Comparison of ENCODE assay signal across 28 cellular contexts in genomic region chr18:70263336-70263735, GRCh38.
"Had no signal": no experiment of that assay in that cellular context is flagged by ENCODE, and none has a peak within 500 bp of the region (broad histone marks: within the 10 kb centered on the region; RNA-seq: fewer than 3 reads in every experiment).

No MANE protein-coding gene starts in this region.

- H3K4me3 ChIP-seq: stomach, suprapubic skin, testis, thoracic aorta, thyroid gland, tibial artery, tibial nerve, transverse colon, upper lobe of left lung, upper lobe of right lung, uterus, vagina had no signal

- H3K9me3 Mint-ChIP-seq: stimulated activated effector memory CD8-positive, alpha-beta T cell treated with anti-CD3 and anti-CD28 coated beads, Interleukin-12 subunit alpha, Interleukin-12 subunit beta, amount 100 ng/mL, for 72 hours; type B pancreatic cell had no signal

- H3K4me1 Mint-ChIP-seq: stimulated activated effector memory CD8-positive, alpha-beta T cell treated with anti-CD3 and anti-CD28 coated beads, Interleukin-12 subunit alpha, Interleukin-12 subunit beta, amount 100 ng/mL, for 72 hours; stimulated activated memory B cell treated with anti-CD40 and anti-IgM and Interleukin-4, amounts not matched to agents 10 μg/mL and 1 μg/mL and 100 μg/mL, for 72 hours; stimulated activated naive B cell treated with anti-CD40 and anti-IgM and Interleukin-4, amounts not matched to agents 10 μg/mL and 1 μg/mL and 100 μg/mL, for 72 hours; stimulated activated naive CD8-positive, alpha-beta T cell treated with anti-CD3 and anti-CD28 coated beads, Interleukin-15, amount 100 ng/mL, for 72 hours had no signal

- ATAC-seq: stimulated activated effector memory CD8-positive, alpha-beta T cell treated with anti-CD3 and anti-CD28 coated beads, Interleukin-12 subunit alpha, Interleukin-12 subunit beta, amount 100 ng/mL, for 72 hours; stimulated activated memory B cell treated with anti-CD40 and anti-IgM and Interleukin-4, amounts not matched to agents 10 μg/mL and 1 μg/mL and 100 μg/mL, for 72 hours; stimulated activated naive B cell treated with anti-CD40 and anti-IgM and Interleukin-4, amounts not matched to agents 10 μg/mL and 1 μg/mL and 100 μg/mL, for 72 hours; stimulated activated naive CD8-positive, alpha-beta T cell treated with anti-CD3 and anti-CD28 coated beads, Interleukin-15, amount 100 ng/mL, for 72 hours; stimulated activated naive CD8-positive, alpha-beta T cell treated with anti-CD3 and anti-CD28 coated beads, Interleukin-15, Interleukin-2, amounts not matched to agents 100 U/mL and 50 U/mL, for 24 hours; upper lobe of right lung had no signal

- DNase-seq: stimulated activated CD4-positive, alpha-beta T cell treated with anti-CD3 and anti-CD28 coated beads, Interleukin-2, amount 100 ng/mL, for 48 hours; stimulated activated CD4-positive, alpha-beta T cell treated with anti-CD3 and anti-CD28 coated beads, Interleukin-4, amount 100 ng/mL, for 1 hour; stimulated activated CD4-positive, alpha-beta T cell treated with anti-CD3 and anti-CD28 coated beads, Interleukin-4, amount 100 ng/mL, for 24 hours; stimulated activated CD4-positive, alpha-beta T cell treated with anti-CD3 and anti-CD28 coated beads, Interleukin-4, amount 100 ng/mL, for 4 hours; stimulated activated CD8-positive, alpha-beta memory T cell treated with anti-CD3 and anti-CD28 coated beads, Interleukin-4, amount 100 ng/mL, for 48 hours; stimulated activated naive B cell treated with anti-CD40 and anti-IgM and Interleukin-4, amounts not matched to agents 10 μg/mL and 1 μg/mL and 100 μg/mL, for 72 hours; stimulated activated naive CD4-positive, alpha-beta T cell; stimulated activated naive CD4-positive, alpha-beta T cell treated with Interleukin-2 at 50 U/mL for 16 hours; stimulated activated naive CD8-positive, alpha-beta T cell treated with anti-CD3 and anti-CD28 coated beads, Interleukin-15, amount 100 ng/mL, for 72 hours; stimulated activated naive CD8-positive, alpha-beta T cell treated with anti-CD3 and anti-CD28 coated beads, Interleukin-15, Interleukin-2, amounts not matched to agents 100 U/mL and 50 U/mL, for 24 hours; stomach; substantia nigra; testis; thyroid gland; tibial artery; transverse colon; trophoblast cell; upper lobe of left lung; upper lobe of right lung; uterus had no signal

- H3K4me1 ChIP-seq: stomach, suprapubic skin, testis, thyroid gland, tibial artery, tibial nerve, transverse colon, upper lobe of left lung, upper lobe of right lung, uterus, vagina had no signal

- H3K36me3 Mint-ChIP-seq: stimulated activated effector memory CD8-positive, alpha-beta T cell treated with anti-CD3 and anti-CD28 coated beads, Interleukin-12 subunit alpha, Interleukin-12 subunit beta, amount 100 ng/mL, for 72 hours; stimulated activated memory B cell treated with anti-CD40 and anti-IgM and Interleukin-4, amounts not matched to agents 10 μg/mL and 1 μg/mL and 100 μg/mL, for 72 hours; stimulated activated naive B cell treated with anti-CD40 and anti-IgM and Interleukin-4, amounts not matched to agents 10 μg/mL and 1 μg/mL and 100 μg/mL, for 72 hours; type B pancreatic cell had no signal

- H3K27me3 Mint-ChIP-seq: stimulated activated naive CD8-positive, alpha-beta T cell treated with anti-CD3 and anti-CD28 coated beads, Interleukin-15, amount 100 ng/mL, for 72 hours; type B pancreatic cell had no signal

- H3K9me3 ChIP-seq: stomach, suprapubic skin, testis, thyroid gland, tibial artery, transverse colon, upper lobe of left lung, upper lobe of right lung, uterus, vagina had no signal

- H3K36me3 ChIP-seq: stomach, suprapubic skin, thoracic aorta, thyroid gland, tibial artery, tibial nerve, transverse colon, upper lobe of left lung, upper lobe of right lung, uterus, vagina had no signal

- H3K27ac Mint-ChIP-seq: stimulated activated effector memory CD8-positive, alpha-beta T cell treated with anti-CD3 and anti-CD28 coated beads, Interleukin-12 subunit alpha, Interleukin-12 subunit beta, amount 100 ng/mL, for 72 hours; stimulated activated memory B cell treated with anti-CD40 and anti-IgM and Interleukin-4, amounts not matched to agents 10 μg/mL and 1 μg/mL and 100 μg/mL, for 72 hours; stimulated activated naive B cell treated with anti-CD40 and anti-IgM and Interleukin-4, amounts not matched to agents 10 μg/mL and 1 μg/mL and 100 μg/mL, for 72 hours; stimulated activated naive CD8-positive, alpha-beta T cell treated with anti-CD3 and anti-CD28 coated beads, Interleukin-15, amount 100 ng/mL, for 72 hours; stimulated activated naive CD8-positive, alpha-beta T cell treated with anti-CD3 and anti-CD28 coated beads, Interleukin-15, Interleukin-2, amounts not matched to agents 100 ng/mL and 50 ng/mL, for 24 hours; type B pancreatic cell had no signal

- H3K27me3 ChIP-seq: stomach, suprapubic skin, testis, thyroid gland, tibial artery, tibial nerve, transverse colon, upper lobe of left lung, upper lobe of right lung, uterus, vagina had no signal

- H3K27ac ChIP-seq: stomach, suprapubic skin, testis, thoracic aorta, thyroid gland, tibial artery, tibial nerve, transverse colon, upper lobe of left lung, upper lobe of right lung, uterus, vagina had no signal

- H3K4me3 Mint-ChIP-seq: stimulated activated effector memory CD8-positive, alpha-beta T cell treated with anti-CD3 and anti-CD28 coated beads, Interleukin-12 subunit alpha, Interleukin-12 subunit beta, amount 100 ng/mL, for 72 hours; stimulated activated memory B cell treated with anti-CD40 and anti-IgM and Interleukin-4, amounts not matched to agents 10 μg/mL and 1 μg/mL and 100 μg/mL, for 72 hours; stimulated activated naive B cell treated with anti-CD40 and anti-IgM and Interleukin-4, amounts not matched to agents 10 μg/mL and 1 μg/mL and 100 μg/mL, for 72 hours; stimulated activated naive CD8-positive, alpha-beta T cell treated with anti-CD3 and anti-CD28 coated beads, Interleukin-15, amount 100 ng/mL, for 72 hours; stimulated activated naive CD8-positive, alpha-beta T cell treated with anti-CD3 and anti-CD28 coated beads, Interleukin-15, Interleukin-2, amounts not matched to agents 100 ng/mL and 50 ng/mL, for 24 hours; type B pancreatic cell had no signal
